Comparison of ENCODE assay signal across 30 cellular contexts in genomic region chr16:68987734-68988457, GRCh38.
DNase-seq lines count a peak whose midpoint lies in the region; ATAC-seq, FAIRE-seq and TF ChIP-seq lines count a peak whose summit lies in the region.
"Had no signal": no experiment of that assay in that cellular context is flagged by ENCODE, and none has a peak within 500 bp of the region (broad histone marks: within the 10 kb centered on the region; RNA-seq: fewer than 3 reads in every experiment).

No MANE protein-coding gene starts in this region.

- H3K4me1 Mint-ChIP-seq in Caco-2 (ENCODE audit: low read depth, unreplicated experiment) = peaks cover 23% of the 10 kb centered on the region
- H3K4me1 Mint-ChIP-seq: activated CD4-positive, alpha-beta memory T cell treated with anti-CD3 and anti-CD28 coated beads, Interleukin-2, amount 10 ng/mL, durations not matched to agents 7 days and 5 days; B cell had no signal

- 68% methylated on average over 3 of the region's 4 CpGs; no CpG with 5 or more reads in 1 of the 2 experiments for WGBS in IMR-90 (ENCODE audit: extremely low coverage in 2 of 2, insufficient read length in 1 of 2), 2 experiments

- intact Hi-C loops in Caco-2 (cut with micrococcal nuclease; ENCODE audit: unreplicated experiment) (no loop called here), IMR-90 (cut with micrococcal nuclease) (no loop called here)

- no peak overlapping the region for H2BK15ac ChIP-seq in IMR-90 (ENCODE audit: low read depth, low read length)

- ATAC-seq in IMR-90 (ENCODE audit: low read depth) = no peak
- ATAC-seq: body of pancreas had no signal

- CTCF ChIA-PET in Caco-2 (lab: Charles Lee) (interaction anchor here (0.6 to 1.3 kb wide), 3 partner anchors 42 to 140 kb away, joined by 3 to 4 read pairs (median 3); partner anchors contain the start of gene HAS3), IMR-90 (lab: Yijun Ruan, JAX) (no interaction called here)

- H3K9ac ChIP-seq in IMR-90 (ENCODE audit: low read depth, low read length) = no peak overlapping the region
- H3K9ac ChIP-seq in keratinocyte (ENCODE audit: control insufficient read depth, extremely low read depth, insufficient read depth, low read length) = peak overlapping the region; percentile 1

- H4K91ac ChIP-seq in IMR-90 (ENCODE audit: insufficient read depth, low read depth, low read length) = no peak overlapping the region; the same call in 1 of the 2 replicates

- no peak for FAIRE-seq in bronchial epithelial cell (lab: Jason Lieb, UNC)
- FAIRE-seq in keratinocyte (lab: Jason Lieb, UNC) = no peak
- FAIRE-seq: endothelial cell of umbilical vein, H54, kidney had no signal

- no peak overlapping the region for H2AK9ac ChIP-seq in IMR-90 (replicated peaks; ENCODE audit: low read depth, low read length, poor library complexity)

- 0 out of 2 replicates have a peak overlapping the region, but pooled peaks have one; percentile 1 for H2BK20ac ChIP-seq in IMR-90 (ENCODE audit: low read depth, low read length)

- no TSS peak for BruUV-seq in Caco-2 (replicated peaks; lab: Mats Ljungman, UMichigan)
- BruUV-seq in IMR-90 (replicated peaks; lab: Mats Ljungman, UMichigan) = no TSS peak

- H4K20me1 ChIP-seq in IMR-90 (ENCODE audit: insufficient read depth, low read length) (no peaks in the 10 kb centered on the region), keratinocyte (ENCODE audit: control insufficient read depth, extremely low read depth, insufficient read depth, low read length) (no peaks in the 10 kb centered on the region)

- H3K4me3 Mint-ChIP-seq in Caco-2 (ENCODE audit: unreplicated experiment) = no peak overlapping the region
- H3K4me3 Mint-ChIP-seq: activated CD4-positive, alpha-beta memory T cell treated with anti-CD3 and anti-CD28 coated beads, Interleukin-2, amount 10 ng/mL, durations not matched to agents 7 days and 5 days; B cell; naive B cell had no signal

- H2BK5ac ChIP-seq in IMR-90 (ENCODE audit: low read depth, low read length, poor library complexity, severe bottlenecking) = no peak overlapping the region

- H3K14ac ChIP-seq in IMR-90 (replicated peaks; ENCODE audit: low read depth, low read length) = 0 out of 2 replicates have a peak overlapping the region, but pooled peaks have one; percentile 4

- H3K27ac ChIP-seq in IMR-90 (ENCODE audit: insufficient read depth, low read length) (no peak overlapping the region), keratinocyte (ENCODE audit: control insufficient read depth, insufficient read depth, low read length) (peak overlapping the region; percentile 81)
- H3K27ac ChIP-seq: body of pancreas, SK-N-MC, thyroid gland, vagina had no signal

- H2AFZ ChIP-seq in IMR-90 (replicated peaks; ENCODE audit: low read length, poor library complexity) (no peak overlapping the region), keratinocyte (ENCODE audit: control insufficient read depth, low read length) (no peak overlapping the region)

- H3K4me2 ChIP-seq in IMR-90 (ENCODE audit: low read depth, low read length) = no peak overlapping the region
- peak overlapping the region; percentile 54 for H3K4me2 ChIP-seq in keratinocyte (ENCODE audit: control insufficient read depth, extremely low read depth, insufficient read depth, low read depth, low read length)

- no peaks in the 10 kb centered on the region for H3K9me3 Mint-ChIP-seq in Caco-2 (ENCODE audit: unreplicated experiment)
- H3K9me3 Mint-ChIP-seq: activated CD4-positive, alpha-beta memory T cell treated with anti-CD3 and anti-CD28 coated beads, Interleukin-2, amount 10 ng/mL, durations not matched to agents 7 days and 5 days; naive B cell had no signal

- H3K27me3 Mint-ChIP-seq in Caco-2 (ENCODE audit: insufficient read depth, unreplicated experiment) = no peaks in the 10 kb centered on the region
- H3K27me3 Mint-ChIP-seq: activated CD4-positive, alpha-beta memory T cell treated with anti-CD3 and anti-CD28 coated beads, Interleukin-2, amount 10 ng/mL, durations not matched to agents 7 days and 5 days; B cell; naive B cell had no signal

- H2BK120ac ChIP-seq in IMR-90 (ENCODE audit: low read depth, low read length) = peak overlapping the region; percentile 6; the same call in 1 of the 2 replicates

- H4K5ac ChIP-seq in IMR-90 (ENCODE audit: low read depth, low read length) = no peak overlapping the region

- 0 out of 2 replicates have a peak overlapping the region, but pooled peaks have one; percentile 15 for H3K4ac ChIP-seq in IMR-90 (ENCODE audit: low read depth, low read length)

- no peak overlapping the region for H3K56ac ChIP-seq in IMR-90 (ENCODE audit: extremely low read depth, insufficient read depth, low read length)

- TF ChIP-seq POLR2A in IMR-90 (IDR thresholded peaks at IDR 0.05; ENCODE audit: low read depth, low read length) = no peak

- H3K4me1 ChIP-seq in Caco-2 (peaks cover 16% of the 10 kb centered on the region), IMR-90 (ENCODE audit: control insufficient read depth, insufficient read depth, low read length) (peaks cover 14% of the 10 kb centered on the region), keratinocyte (ENCODE audit: control insufficient read depth, extremely low read depth, insufficient read depth, low read length) (peaks cover 56% of the 10 kb centered on the region)

- POLR2A ChIA-PET in Caco-2 (lab: Charles Lee) (no interaction called here), IMR-90 (lab: Charles Lee; ENCODE audit: unreplicated experiment) (no interaction called here)

- no peak overlapping the region for H2AK5ac ChIP-seq in IMR-90 (ENCODE audit: low read depth, low read length)

- 0 out of 4 replicates have a peak overlapping the region, but pooled peaks have one; percentile 9 to 25 for H4K8ac ChIP-seq in IMR-90 (ENCODE audit: low read depth in 2 of 2, low read length in 2 of 2)

- DNase-seq in Caco-2 (no peak), IMR-90 (no peak), bronchial epithelial cell (ENCODE audit: low read depth) (peak; percentile 27), keratinocyte (ENCODE audit: low read depth, low spot score) (no peak), SIG-M5 (lab: John Stamatoyannopoulos, UW) (no peak), HPDE6-E6E7 (ENCODE audit: extremely low spot score) (no peak), NCI-H187 treated with DMSO at 0.1 percent for 48 hours (lab: John Stamatoyannopoulos, UW) (no peak)
- DNase-seq in NK-92 treated with Interleukin-12 subunit alpha and Interleukin-12 subunit beta, amount 100 ng/mL, for 24 hours (lab: John Stamatoyannopoulos, UW) = no peak
- DNase-seq: ACHN; activated CD4-positive, alpha-beta memory T cell treated with anti-CD3 and anti-CD28 coated beads, Interleukin-2, amount 10 ng/mL, durations not matched to agents 7 days and 5 days; activated CD4-positive, CD25-positive, alpha-beta regulatory T cell treated with anti-CD3 and anti-CD28 coated beads, Interleukin-2, amount 50 U/mL, for 72 hours; activated CD8-positive, alpha-beta memory T cell treated with anti-CD3 and anti-CD28 coated beads, Interleukin-2, amount 50 U/mL, for 4 hours; activated naive CD4-positive, alpha-beta T cell treated with Interleukin-2 at 50 U/mL for 16 hours; body of pancreas; EL; Kasumi-1; kidney; midbrain; MV-4-11; naive B cell; NCI-H1436; NCI-H345; occipital lobe; stimulated activated CD4-positive, alpha-beta T cell treated with anti-CD3 and anti-CD28 coated beads, Interleukin-4, amount 100 ng/mL, for 24 hours; thyroid gland had no signal

- in situ Hi-C loops in IMR-90 (cut with MboI; ENCODE audit: low sequenced_read_pairs) = no loop called here

- no peaks in the 10 kb centered on the region for H3K79me2 ChIP-seq in keratinocyte (ENCODE audit: control insufficient read depth, insufficient read depth, low read length)

- peak overlapping the region; percentile 17 for H3K27ac Mint-ChIP-seq in Caco-2 (ENCODE audit: unreplicated experiment)
- H3K27ac Mint-ChIP-seq: activated CD4-positive, alpha-beta memory T cell treated with anti-CD3 and anti-CD28 coated beads, Interleukin-2, amount 10 ng/mL, durations not matched to agents 7 days and 5 days; B cell had no signal

- TF ChIP-seq RAD21 in IMR-90 (IDR thresholded peaks at IDR 0.05; ENCODE audit: low read length) = no peak

- peaks cover 3% of the 10 kb centered on the region; the same call in 1 of the 2 replicates for H3K9me1 ChIP-seq in IMR-90 (ENCODE audit: insufficient read depth, low read length)
- no peaks in the 10 kb centered on the region for H3K9me1 ChIP-seq in keratinocyte (ENCODE audit: control insufficient read depth, extremely low read depth, insufficient read depth, low read length)

- no peaks in the 10 kb centered on the region for H3K79me1 ChIP-seq in IMR-90 (ENCODE audit: low read depth in 1 of 2, low read length in 2 of 2)

- peak overlapping the region; percentile 32; the same call in 1 of the 2 replicates for H3K18ac ChIP-seq in IMR-90 (ENCODE audit: low read depth, low read length)

- no peak overlapping the region for H3K4me3 ChIP-seq in Caco-2 (ENCODE audit: low read depth, low read length)
- no peak overlapping the region for H3K4me3 ChIP-seq in IMR-90 (ENCODE audit: insufficient read depth, low read depth, low read length)
- no peak overlapping the region for H3K4me3 ChIP-seq in bronchial epithelial cell (ENCODE audit: low read depth, low read length)
- no peak overlapping the region for H3K4me3 ChIP-seq in keratinocyte (ENCODE audit: control insufficient read depth in 2 of 3, extremely low read depth in 1 of 3, insufficient read depth in 2 of 3, low read depth in 1 of 3, low read length in 3 of 3)
- H3K4me3 ChIP-seq: body of pancreas, SK-N-MC, thyroid gland, vagina had no signal

- TF ChIP-seq CTCF in Caco-2 (IDR thresholded peaks at IDR 0.05; ENCODE audit: insufficient read depth in 1 of 2, low read depth in 1 of 2, low read length in 1 of 2, severe bottlenecking in 1 of 2, unreplicated experiment in 1 of 2) (no peak), IMR-90 (conservative IDR thresholded peaks at IDR 0.05; ENCODE audit: low read depth, low read length) (no peak), bronchial epithelial cell (IDR thresholded peaks at IDR 0.05; ENCODE audit: insufficient read depth, low read length, severe bottlenecking) (no peak), keratinocyte (optimal IDR thresholded peaks at IDR 0.05 in 1 of 3, IDR thresholded peaks at IDR 0.05 in 1 of 3, conservative IDR thresholded peaks at IDR 0.05 in 1 of 3; ENCODE audit: extremely low read depth in 1 of 3, insufficient read depth in 2 of 3, low read length in 3 of 3) (no peak)

- H3K23ac ChIP-seq in IMR-90 (ENCODE audit: low read depth, low read length) = no peak overlapping the region

- no peaks in the 10 kb centered on the region for H3K27me3 ChIP-seq in Caco-2 (replicated peaks; ENCODE audit: control insufficient read depth, insufficient read depth, low read length)
- H3K27me3 ChIP-seq in IMR-90 (ENCODE audit: control insufficient read depth, insufficient read depth, low read length) = no peaks in the 10 kb centered on the region
- no peaks in the 10 kb centered on the region for H3K27me3 ChIP-seq in bronchial epithelial cell (ENCODE audit: control insufficient read depth, insufficient read depth, low read length)
- H3K27me3 ChIP-seq in keratinocyte (ENCODE audit: control insufficient read depth, extremely low read depth, insufficient read depth, low read length) = no peaks in the 10 kb centered on the region
- H3K27me3 ChIP-seq: body of pancreas, thyroid gland, vagina had no signal

- H3K36me3 Mint-ChIP-seq in Caco-2 (ENCODE audit: insufficient read depth, unreplicated experiment) = no peaks in the 10 kb centered on the region

- H3K36me3 ChIP-seq in Caco-2 (ENCODE audit: control insufficient read depth, insufficient read depth, low read length) (no peaks in the 10 kb centered on the region), IMR-90 (ENCODE audit: control insufficient read depth, insufficient read depth, low read length) (no peaks in the 10 kb centered on the region), bronchial epithelial cell (ENCODE audit: control insufficient read depth, insufficient read depth, low read length) (no peaks in the 10 kb centered on the region), keratinocyte (ENCODE audit: control insufficient read depth in 2 of 2, extremely low read depth in 1 of 2, insufficient read depth in 2 of 2, low read length in 2 of 2) (no peaks in the 10 kb centered on the region)
- H3K36me3 ChIP-seq: thyroid gland, vagina had no signal

- H3K9me3 ChIP-seq in Caco-2 (no peaks in the 10 kb centered on the region), IMR-90 (ENCODE audit: control insufficient read depth, insufficient read depth, low read length) (no peaks in the 10 kb centered on the region), keratinocyte (ENCODE audit: control insufficient read depth, low read depth, low read length) (no peaks in the 10 kb centered on the region)
- H3K9me3 ChIP-seq: body of pancreas, thyroid gland, vagina had no signal

- dilution Hi-C loops in IMR-90 (cut with HindIII; ENCODE audit: low sequenced_read_pairs, unreplicated experiment) (no loop called here), keratinocyte (cut with MboI; ENCODE audit: extremely low pct_ligation_motif_present, low sequenced_read_pairs) (no loop called here)
